In the genomic region with DNA sequence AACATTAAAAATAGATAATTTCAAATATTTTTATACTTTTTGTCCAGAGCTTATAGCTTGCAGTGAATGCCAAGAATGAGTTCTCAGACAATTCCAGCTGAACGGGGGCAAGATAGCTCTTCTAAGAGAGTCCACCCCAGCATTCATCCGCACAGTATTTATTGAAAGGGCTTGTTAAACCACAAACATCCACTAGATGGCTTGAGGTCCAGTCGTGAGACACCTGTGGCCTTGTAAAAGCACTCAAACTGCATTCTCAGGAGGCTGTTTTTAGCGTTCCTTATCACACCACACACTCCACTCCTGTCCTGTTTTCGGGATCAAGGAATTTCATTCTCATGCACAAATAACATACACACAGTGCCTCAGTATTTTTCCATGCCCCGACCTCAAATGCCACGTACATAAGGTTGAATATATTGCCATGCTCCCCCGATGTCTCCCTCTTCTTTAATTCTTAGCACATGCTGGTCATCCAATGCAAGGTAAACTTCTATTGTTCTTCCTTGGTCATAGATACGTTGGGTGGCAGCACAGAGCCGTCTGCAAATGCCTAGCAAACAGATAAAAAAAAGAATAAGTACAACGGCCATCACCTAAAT, we compare ENCODE assay signal across 8 cellular contexts. TPM values are rescaled to one million over a fixed set of nuclear protein-coding genes. Genes with fewer than 3 reads are reported as not detected.
DNase-seq lines count a peak whose midpoint lies in the region; ATAC-seq and TF ChIP-seq lines count a peak whose summit lies in the region.

No MANE protein-coding gene starts in this region.

- peak; percentile 7 for DNase-seq in BE2C
- peak; percentile 39 for DNase-seq in NCI-H2171 treated with DMSO at 0.1 percent for 48 hours (lab: John Stamatoyannopoulos, UW)
- no peak for DNase-seq in chondrocyte (ENCODE audit: low spot score)
- peak in 1 of 3 donors; percentile 31 for DNase-seq in mucosa of descending colon
- no peak for DNase-seq in activated T-cell treated with anti-CD3 and anti-CD28 coated beads, Interleukin-2, amount 50 U/mL, for 48 hours
- no peak for DNase-seq in stimulated activated CD4-positive, alpha-beta T cell treated with anti-CD3 and anti-CD28 coated beads, Interleukin-15, amount 100 ng/mL, for 24 hours
- no peak for DNase-seq in T1000 (lab: John Stamatoyannopoulos, UW)

- H3K36me3 Mint-ChIP-seq in chondrocyte (ENCODE audit: low read depth), result peaks cover 22% of the 10 kb centered on the region

- no peaks in the 10 kb centered on the region for H3K27me3 ChIP-seq in BE2C

- H3K36me3 ChIP-seq in BE2C (no peaks in the 10 kb centered on the region), mucosa of descending colon (ENCODE audit: low read depth) (no peaks in the 10 kb centered on the region)

- no peak overlapping the region for H3K4me3 ChIP-seq in BE2C (ENCODE audit: low read depth, low read length)
- H3K4me3 ChIP-seq in mucosa of descending colon, result no peak overlapping the region

- H3K9me3 ChIP-seq in BE2C, result no peaks in the 10 kb centered on the region
- no peaks in the 10 kb centered on the region for H3K9me3 ChIP-seq in mucosa of descending colon

- H3K4me3 Mint-ChIP-seq in chondrocyte (ENCODE audit: unreplicated experiment), result no peak overlapping the region

- H3K4me1 ChIP-seq in BE2C, result no peaks in the 10 kb centered on the region
- no peaks in the 10 kb centered on the region for H3K4me1 ChIP-seq in mucosa of descending colon (ENCODE audit: low read depth)

- H3K4me1 Mint-ChIP-seq in chondrocyte (ENCODE audit: low read depth), result peaks cover 13% of the 10 kb centered on the region

- no peak overlapping the region for H3K27ac Mint-ChIP-seq in chondrocyte (ENCODE audit: unreplicated experiment)

- H3K27me3 Mint-ChIP-seq in chondrocyte (ENCODE audit: low read depth), result no peaks in the 10 kb centered on the region

- no peaks in the 10 kb centered on the region for H3K9me3 Mint-ChIP-seq in chondrocyte (ENCODE audit: low read depth)

- TF ChIP-seq CTCF in BE2C (IDR thresholded peaks at IDR 0.05; ENCODE audit: low read depth, low read length) (peak; percentile 52), chondrocyte (IDR thresholded peaks at IDR 0.05) (peak; percentile 81), mucosa of descending colon (IDR thresholded peaks at IDR 0.05) (no peak)

- ATAC-seq in GM19463 (IDR thresholded peaks at IDR 0.05; ENCODE audit: unreplicated experiment) (peak; percentile 55), mucosa of descending colon (peak; percentile 56)

- intact Hi-C loops in mucosa of descending colon (cut with DNase I, micrococcal nuclease), result loop anchor here (10.0 kb wide), 2 partner anchors 211 to 221 kb away; no protein-coding TSS in a partner anchor

RNA-seq across cellular contexts. Expression of a gene that starts 47.4 kb away (rescaled TPM):
- 7.8 TPM for polyA plus RNA-seq in BE2C (2012; ENCODE audit: insufficient read depth, insufficient read length, low read depth)
- total RNA-seq in chondrocyte, result 165 to 261 TPM (median 178 TPM) in 3 replicates
- 10 to 100 TPM; 49.9 to 69.2 (median 68.4) TPM for total RNA-seq in mucosa of descending colon

Comparison
In these comparisons a context has a peak if more than half of its experiments do, and no peak if none do; other contexts are left out.
1. DNase-seq: peak in BE2C (single experiment) and NCI-H2171 treated with DMSO at 0.1 percent for 48 hours (single experiment); none in chondrocyte (single experiment), activated T-cell treated with anti-CD3 and anti-CD28 coated beads, Interleukin-2, amount 50 U/mL, for 48 hours (0 of 2), stimulated activated CD4-positive, alpha-beta T cell treated with anti-CD3 and anti-CD28 coated beads, Interleukin-15, amount 100 ng/mL, for 24 hours (single experiment) and T1000 (single experiment).